In genomic region chr11:62976109-62976508, GRCh38 we compare ENCODE assay signal across 22 cellular contexts. TPM values are rescaled to one million over a fixed set of nuclear protein-coding genes. Genes with fewer than 3 reads are reported as not detected.
"Had no signal": no experiment of that assay in that cellular context is flagged by ENCODE, and none has a peak within 500 bp of the region (broad histone marks: within the 10 kb centered on the region; RNA-seq: fewer than 3 reads in every experiment).

No MANE protein-coding gene starts in this region.

- H3K4me1 ChIP-seq: colonic mucosa had no signal

- H3K27ac ChIP-seq: body of pancreas, colonic mucosa, esophagus muscularis mucosa, thyroid gland had no signal

- H3K27me3 ChIP-seq: body of pancreas, colonic mucosa, thyroid gland had no signal

- DNase-seq: activated B cell treated with CpG ODN at 0.5 μM for 24 hours; activated CD4-positive, alpha-beta T cell treated with anti-CD3 and anti-CD28 coated beads, Interleukin-2, amount 10 ng/mL, durations not matched to agents 24 days and 14 days; activated CD8-positive, alpha-beta memory T cell treated with anti-CD3 and anti-CD28 coated beads for 24 hours; activated naive CD8-positive, alpha-beta T cell treated with anti-CD3 and anti-CD28 coated beads for 36 hours; amygdala; body of pancreas; caudate nucleus; colonic mucosa; effector CD4-positive, alpha-beta T cell; glutamatergic neuron; hypothalamus; kidney glomerular epithelial cell; nucleus accumbens; posterior cingulate gyrus; stimulated activated CD4-positive, alpha-beta T cell treated with anti-CD3 and anti-CD28 coated beads, Interleukin-2, amount 100 ng/mL, for 48 hours; thyroid gland had no signal

- H3K36me3 ChIP-seq: colonic mucosa, esophagus muscularis mucosa, thyroid gland had no signal

- H3K9me3 ChIP-seq: body of pancreas, colonic mucosa, esophagus muscularis mucosa, thyroid gland had no signal

- ATAC-seq: body of pancreas; stimulated activated memory B cell treated with anti-CD40 and anti-IgM and Interleukin-4, amounts not matched to agents 10 μg/mL and 1 μg/mL and 100 μg/mL, for 72 hours had no signal

- H3K4me3 ChIP-seq: body of pancreas, colonic mucosa, esophagus muscularis mucosa, thyroid gland had no signal

RNA-seq across cellular contexts. Expression of gene SLC22A6, which starts 8.7 kb away (rescaled TPM):
- total RNA-seq: activated B cell treated with CpG ODN at 0.5 μM for 24 hours; activated CD4-positive, alpha-beta T cell treated with anti-CD3 and anti-CD28 coated beads, Interleukin-2, amount 10 ng/mL, durations not matched to agents 24 days and 14 days; activated naive CD8-positive, alpha-beta T cell treated with anti-CD3 and anti-CD28 coated beads for 36 hours; activated T-helper 1 cell treated with anti-CD3 and anti-CD28 coated beads, Interleukin-12 subunit alpha, Interleukin-12 subunit beta, Interleukin-2, Interleukin-4 antibody, amounts not matched to agents 30 ng/mL and 10 ng/mL and 1 ng/mL, durations not matched to agents 14 hours and 24 hours and 36 hours; body of pancreas; colonic mucosa; esophagus muscularis mucosa; lower leg skin; mesenteric fat pad; thyroid gland; urinary bladder had no signal

RNA-seq across cellular contexts. Expression of gene SLC22A8, which starts 39.5 kb away (rescaled TPM):
- total RNA-seq: activated B cell treated with CpG ODN at 0.5 μM for 24 hours; activated CD4-positive, alpha-beta T cell treated with anti-CD3 and anti-CD28 coated beads, Interleukin-2, amount 10 ng/mL, durations not matched to agents 24 days and 14 days; activated naive CD8-positive, alpha-beta T cell treated with anti-CD3 and anti-CD28 coated beads for 36 hours; activated T-helper 1 cell treated with anti-CD3 and anti-CD28 coated beads, Interleukin-12 subunit alpha, Interleukin-12 subunit beta, Interleukin-2, Interleukin-4 antibody, amounts not matched to agents 30 ng/mL and 10 ng/mL and 1 ng/mL, durations not matched to agents 14 hours and 24 hours and 36 hours; body of pancreas; colonic mucosa; esophagus muscularis mucosa; lower leg skin; mesenteric fat pad; thyroid gland; urinary bladder had no signal

RNA-seq across cellular contexts. Expression of gene CHRM1, which starts 54.9 kb away (rescaled TPM):
- total RNA-seq: activated B cell treated with CpG ODN at 0.5 μM for 24 hours; activated CD4-positive, alpha-beta T cell treated with anti-CD3 and anti-CD28 coated beads, Interleukin-2, amount 10 ng/mL, durations not matched to agents 24 days and 14 days; activated naive CD8-positive, alpha-beta T cell treated with anti-CD3 and anti-CD28 coated beads for 36 hours; activated T-helper 1 cell treated with anti-CD3 and anti-CD28 coated beads, Interleukin-12 subunit alpha, Interleukin-12 subunit beta, Interleukin-2, Interleukin-4 antibody, amounts not matched to agents 30 ng/mL and 10 ng/mL and 1 ng/mL, durations not matched to agents 14 hours and 24 hours and 36 hours; body of pancreas; mesenteric fat pad; thyroid gland had no signal
